ENCODE assay signal across 20 cellular contexts in genomic region chr16:14334366-14335105, GRCh38.
DNase-seq lines count a peak whose midpoint lies in the region; ATAC-seq and TF ChIP-seq lines count a peak whose summit lies in the region.
"Had no signal": no experiment of that assay in that cellular context is flagged by ENCODE, and none has a peak within 500 bp of the region (broad histone marks: within the 10 kb centered on the region; RNA-seq: fewer than 3 reads in every experiment).

No MANE protein-coding gene starts in this region.

- H3K36me3 Mint-ChIP-seq in natural killer cell treated with Interleukin-12 subunit alpha and Interleukin-12 subunit beta and Interleukin-15 and Interleukin-18, amount 100 ng/mL, for 72 hours, result no peaks in the 10 kb centered on the region
- H3K36me3 Mint-ChIP-seq: naive B cell had no signal

- DNase-seq in EL (peak; percentile 33), adipocyte (ENCODE audit: low read depth) (peak; percentile 57), fibroblast of pulmonary artery (ENCODE audit: low read depth) (peak; percentile 53), psoas muscle (no peak), thyroid gland (no peak)
- no peak for DNase-seq in natural killer cell treated with Interleukin-12 subunit alpha and Interleukin-12 subunit beta and Interleukin-15 and Interleukin-18, amount 100 ng/mL, for 72 hours (ENCODE audit: low spot score)
- DNase-seq: activated CD4-positive, alpha-beta T cell treated with anti-CD3 and anti-CD28 coated beads, Interleukin-2, amount 50 U/mL, for 48 hours; activated naive CD4-positive, alpha-beta T cell treated with anti-CD3 and anti-CD28 coated beads for 36 hours; DMS153; H7; naive B cell; NCI-H2081; NCI-H510A treated with DMSO at 0.1 percent for 48 hours; stimulated activated CD4-positive, alpha-beta T cell treated with anti-CD3 and anti-CD28 coated beads, Interleukin-2, amount 100 ng/mL, for 48 hours; uterus had no signal

- no peaks in the 10 kb centered on the region for H3K4me1 Mint-ChIP-seq in natural killer cell treated with Interleukin-12 subunit alpha and Interleukin-12 subunit beta and Interleukin-15 and Interleukin-18, amount 100 ng/mL, for 72 hours (ENCODE audit: low read depth in 2 of 2)

- no peak for ATAC-seq in psoas muscle
- no peak for ATAC-seq in natural killer cell treated with Interleukin-12 subunit alpha and Interleukin-12 subunit beta and Interleukin-15 and Interleukin-18, amount 100 ng/mL, for 72 hours
- no peak for ATAC-seq in GM19467 (IDR thresholded peaks at IDR 0.05; ENCODE audit: unreplicated experiment)
- ATAC-seq: Right ventricle myocardium inferior had no signal

- peaks cover 12 to 13% of the 10 kb centered on the region in 2 donors for H3K27me3 Mint-ChIP-seq in natural killer cell treated with Interleukin-12 subunit alpha and Interleukin-12 subunit beta and Interleukin-15 and Interleukin-18, amount 100 ng/mL, for 72 hours
- H3K27me3 Mint-ChIP-seq: IgD-negative memory B cell had no signal

- 65 to 74% (median 71%) methylated on average over 13 of the region's 13 CpGs for WGBS in psoas muscle, 3 donors
- 72 to 83% methylated on average over 10 to 13 of the region's 13 CpGs for WGBS in thyroid gland, 2 donors

- H3K27ac Mint-ChIP-seq in natural killer cell treated with Interleukin-12 subunit alpha and Interleukin-12 subunit beta and Interleukin-15 and Interleukin-18, amount 100 ng/mL, for 72 hours, result no peak overlapping the region
- H3K27ac Mint-ChIP-seq: activated naive CD4-positive, alpha-beta T cell treated with anti-CD3 and anti-CD28 coated beads for 36 hours; IgD-negative memory B cell had no signal

- no peak for TF ChIP-seq POLR2A in thyroid gland (IDR thresholded peaks at IDR 0.05)

- H3K4me3 ChIP-seq in adipocyte (ENCODE audit: low read length) (no peak overlapping the region), fibroblast of pulmonary artery (replicated peaks; ENCODE audit: low read depth, low read length) (no peak overlapping the region), psoas muscle (no peak overlapping the region), thyroid gland (replicated peaks in 1 of 3) (no peak overlapping the region)
- H3K4me3 ChIP-seq: BLaER1 treated with 17β-estradiol and CSF1 and Interleukin-3, amounts not matched to agents 10 nM and 100 nM; uterus had no signal

- peaks cover 7% of the 10 kb centered on the region for H3K4me1 ChIP-seq in adipocyte (ENCODE audit: control insufficient read depth, insufficient read depth, low read length)
- no peaks in the 10 kb centered on the region for H3K4me1 ChIP-seq in psoas muscle
- peaks cover 6 to 7% of the 10 kb centered on the region in 2 donors for H3K4me1 ChIP-seq in thyroid gland
- H3K4me1 ChIP-seq: uterus had no signal

- H3K36me3 ChIP-seq in adipocyte (ENCODE audit: control insufficient read depth, insufficient read depth, low read length, severe bottlenecking), result peaks cover 18% of the 10 kb centered on the region
- H3K36me3 ChIP-seq in psoas muscle (ENCODE audit: insufficient read depth in 1 of 2, low read depth in 1 of 2), result peaks cover 0 to 12% of the 10 kb centered on the region in 2 donors
- no peaks in the 10 kb centered on the region for H3K36me3 ChIP-seq in thyroid gland
- H3K36me3 ChIP-seq: BLaER1 treated with 17β-estradiol and CSF1 and Interleukin-3, amounts not matched to agents 10 nM and 100 nM; uterus had no signal

- no peak overlapping the region for H3K9ac ChIP-seq in adipocyte (ENCODE audit: low read length)
- H3K9ac ChIP-seq: BLaER1 treated with 17β-estradiol and CSF1 and Interleukin-3, amounts not matched to agents 10 nM and 100 nM had no signal

- H3K9me3 ChIP-seq in adipocyte (ENCODE audit: control insufficient read depth, low read length), result no peaks in the 10 kb centered on the region
- H3K9me3 ChIP-seq in psoas muscle, result no peaks in the 10 kb centered on the region
- H3K9me3 ChIP-seq in thyroid gland, result no peaks in the 10 kb centered on the region
- H3K9me3 ChIP-seq: uterus had no signal

- H3K27me3 ChIP-seq in adipocyte (replicated peaks; ENCODE audit: control insufficient read depth, insufficient read depth, low read length), result no peaks in the 10 kb centered on the region
- H3K27me3 ChIP-seq in psoas muscle (ENCODE audit: insufficient read depth in 3 of 3, low read length in 2 of 3), result no peaks in the 10 kb centered on the region
- no peaks in the 10 kb centered on the region for H3K27me3 ChIP-seq in thyroid gland
- H3K27me3 ChIP-seq: BLaER1 treated with 17β-estradiol and CSF1 and Interleukin-3, amounts not matched to agents 10 nM and 100 nM; uterus had no signal

- no peak overlapping the region for H3K4me3 Mint-ChIP-seq in natural killer cell treated with Interleukin-12 subunit alpha and Interleukin-12 subunit beta and Interleukin-15 and Interleukin-18, amount 100 ng/mL, for 72 hours
- H3K4me3 Mint-ChIP-seq: activated naive CD4-positive, alpha-beta T cell treated with anti-CD3 and anti-CD28 coated beads for 36 hours; IgD-negative memory B cell; naive B cell had no signal

- intact Hi-C loops in psoas muscle (cut with DNase I), result no loop called here
- intact Hi-C loops in thyroid gland (cut with DNase I), result loop anchor here (10.0 kb wide), 1 partner anchor 60 kb away; no protein-coding TSS in a partner anchor

- no peaks in the 10 kb centered on the region for H3K9me3 Mint-ChIP-seq in natural killer cell treated with Interleukin-12 subunit alpha and Interleukin-12 subunit beta and Interleukin-15 and Interleukin-18, amount 100 ng/mL, for 72 hours

- H3K27ac ChIP-seq in psoas muscle (peak overlapping the region; percentile 23), thyroid gland (no peak overlapping the region)
- H3K27ac ChIP-seq: BLaER1 treated with 17β-estradiol and CSF1 and Interleukin-3, amounts not matched to agents 10 nM and 100 nM; uterus; VCaP had no signal

- TF ChIP-seq CTCF in fibroblast of pulmonary artery (IDR thresholded peaks at IDR 0.05; ENCODE audit: low read length, missing control alignments), result no peak
- no peak for TF ChIP-seq CTCF in psoas muscle (IDR thresholded peaks at IDR 0.05)
- TF ChIP-seq CTCF in thyroid gland (IDR thresholded peaks at IDR 0.05), result no peak

Comparison
In these comparisons a context has a peak if more than half of its experiments do, and no peak if none do; other contexts are left out.
1. DNase-seq: peak in EL (single experiment), adipocyte (single experiment) and fibroblast of pulmonary artery (single experiment); none in psoas muscle (0 of 2), natural killer cell treated with Interleukin-12 subunit alpha and Interleukin-12 subunit beta and Interleukin-15 and Interleukin-18, amount 100 ng/mL, for 72 hours (single experiment) and thyroid gland (0 of 2).